ENCODE assay signal across 26 cellular contexts in the genomic region with DNA sequence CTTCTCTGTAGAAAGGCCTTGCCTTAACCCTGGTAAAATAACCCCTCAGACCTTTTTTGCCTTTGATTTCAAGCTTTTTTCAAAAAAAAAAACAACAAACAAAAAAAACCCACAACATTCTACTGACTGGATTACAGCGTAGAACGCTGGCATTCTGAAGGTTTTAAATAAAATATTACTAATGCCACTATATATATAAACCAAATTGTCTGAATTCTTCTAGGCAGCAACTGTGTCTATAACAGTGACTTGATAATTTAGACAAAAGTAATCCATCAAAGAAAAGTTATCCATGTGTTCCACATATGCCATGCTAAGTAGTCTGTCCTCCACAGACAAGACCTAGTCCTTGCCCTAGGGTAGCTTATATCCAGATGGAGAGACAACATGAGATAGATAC. TPM values are rescaled to one million over a fixed set of nuclear protein-coding genes. Genes with fewer than 3 reads are reported as not detected.
"Had no signal": no experiment of that assay in that cellular context is flagged by ENCODE, and none has a peak within 500 bp of the region (broad histone marks: within the 10 kb centered on the region; RNA-seq: fewer than 3 reads in every experiment).

No MANE protein-coding gene starts in this region.

- H3K4me3 ChIP-seq: cardiac muscle cell, colonic mucosa, gastroesophageal sphincter, ovary, right lobe of liver, skin epidermis, thoracic aorta had no signal

- DNase-seq: activated CD4-positive, alpha-beta T cell treated with anti-CD3 and anti-CD28 coated beads for 36 hours; activated CD4-positive, alpha-beta T cell treated with anti-CD3 and anti-CD28 coated beads, Interleukin-2, amount 50 U/mL, for 4 hours; activated CD4-positive, CD25-positive, alpha-beta regulatory T cell; activated naive CD4-positive, alpha-beta T cell; activated T-cell treated with anti-CD3 and anti-CD28 coated beads for 4 hours; activated T-cell treated with anti-CD3 and anti-CD28 coated beads, Interleukin-2, amount 50 U/mL, for 72 hours; anterior cingulate cortex; cerebellar nuclear complex; colonic mucosa; effector CD8-positive, alpha-beta T cell; erythroblast; hippocampal formation; kidney; left colon; naive B cell; nephron progenitor cell; ovary; right lobe of liver; stimulated activated CD4-positive, alpha-beta T cell treated with anti-CD3 and anti-CD28 coated beads, Interleukin-12 subunit alpha, Interleukin-12 subunit beta, amount 100 ng/mL, for 4 hours; stimulated activated CD4-positive, alpha-beta T cell treated with anti-CD3 and anti-CD28 coated beads, Interleukin-4, amount 100 ng/mL, for 1 hour; trophoblast cell had no signal

- H3K9me3 ChIP-seq: colonic mucosa, gastroesophageal sphincter, ovary, right lobe of liver, thoracic aorta had no signal

- H3K36me3 ChIP-seq: cardiac muscle cell, colonic mucosa, gastroesophageal sphincter, ovary, right lobe of liver, thoracic aorta had no signal

- H3K27me3 ChIP-seq: cardiac muscle cell, colonic mucosa, gastroesophageal sphincter, ovary, right lobe of liver had no signal

- H3K27ac ChIP-seq: cardiac muscle cell, colonic mucosa, gastroesophageal sphincter, ovary, right lobe of liver, skin epidermis, thoracic aorta had no signal

- ATAC-seq: activated CD4-positive, alpha-beta T cell treated with anti-CD3 and anti-CD28 coated beads for 36 hours; activated naive CD4-positive, alpha-beta T cell treated with anti-CD3 and anti-CD28 coated beads, Interleukin-2, amount 50 U/mL, for 72 hours; activated T-cell treated with anti-CD3 and anti-CD28 coated beads, Interleukin-2, amount 50 U/mL, for 72 hours; gastroesophageal sphincter; left colon; right lobe of liver had no signal

- H3K4me1 ChIP-seq: colonic mucosa had no signal

RNA-seq across cellular contexts. Expression of gene CXCL8, which starts 33.6 kb away (rescaled TPM):
- total RNA-seq: cardiac muscle cell had no signal
- polyA plus RNA-seq: cardiac muscle cell had no signal
